ENCODE assay signal across 27 cellular contexts in the genomic region with DNA sequence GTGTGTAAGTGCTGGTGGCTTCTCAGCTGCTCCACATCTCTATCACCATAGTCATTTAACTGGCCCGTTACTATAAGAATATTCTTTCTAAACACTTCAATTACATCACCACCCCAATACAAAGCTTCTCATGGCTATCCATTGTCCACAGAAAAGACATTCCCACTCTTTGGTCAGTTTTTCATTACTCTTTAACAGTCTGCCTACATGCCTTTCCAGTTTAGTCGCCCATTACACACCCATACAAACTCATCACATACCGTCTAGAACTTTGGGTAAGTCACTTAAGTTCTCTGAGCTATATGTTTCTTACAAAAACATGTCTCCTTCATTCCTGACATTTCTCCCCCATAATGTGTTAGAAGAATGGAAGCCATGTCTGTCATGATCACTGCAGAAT.
DNase-seq lines count a peak whose midpoint lies in the region; ATAC-seq and TF ChIP-seq lines count a peak whose summit lies in the region.
"Had no signal": no experiment of that assay in that cellular context is flagged by ENCODE, and none has a peak within 500 bp of the region (broad histone marks: within the 10 kb centered on the region; RNA-seq: fewer than 3 reads in every experiment).

No MANE protein-coding gene starts in this region.

- no peak overlapping the region for H2AK9ac ChIP-seq in IMR-90 (replicated peaks; ENCODE audit: low read depth, low read length, poor library complexity)

- no peaks in the 10 kb centered on the region for H3K27me3 ChIP-seq in IMR-90 (ENCODE audit: control insufficient read depth, insufficient read depth, low read length)
- H3K27me3 ChIP-seq: ascending aorta, gastrocnemius medialis, left lung, spleen had no signal

- H3K9me1 ChIP-seq in IMR-90 (ENCODE audit: insufficient read depth, low read length), result peaks cover 9% of the 10 kb centered on the region

- POLR2A ChIA-PET in IMR-90 (lab: Charles Lee; ENCODE audit: unreplicated experiment), result no interaction called here

- no peaks in the 10 kb centered on the region for H3K36me3 ChIP-seq in IMR-90 (ENCODE audit: control insufficient read depth, insufficient read depth, low read length)
- H3K36me3 ChIP-seq: ascending aorta, gastrocnemius medialis, thoracic aorta had no signal

- peak overlapping the region; percentile 54 for H2BK5ac ChIP-seq in IMR-90 (ENCODE audit: low read depth, low read length, poor library complexity, severe bottlenecking)

- DNase-seq in EH (ENCODE audit: low read depth) (peak; percentile 77), IMR-90 (peak; percentile 60), epithelial cell of prostate (ENCODE audit: low read depth, low spot score) (no peak), renal cortical epithelial cell (ENCODE audit: low read depth) (peak; percentile 68), NCI-H748 treated with DMSO at 0.1 percent for 48 hours (lab: John Stamatoyannopoulos, UW) (no peak), KBM-7 (no peak), NOMO-1 treated with dmso at 0.1 percent for 144 hours (lab: John Stamatoyannopoulos, UW; ENCODE audit: unreplicated experiment) (no peak)
- DNase-seq: activated CD8-positive, alpha-beta memory T cell treated with anti-CD3 and anti-CD28 coated beads for 24 hours; CD8-positive, alpha-beta memory T cell; gastrocnemius medialis; GOT3; hippocampal formation; immature natural killer cell; left lung; naive thymus-derived CD4-positive, alpha-beta T cell; NCI-H1436 treated with DMSO at 0.1 percent for 48 hours; NCI-H510A; nucleus accumbens; PC-9; retina; SHP77 treated with DMSO at 0.1 percent for 48 hours; spleen; stimulated activated CD4-positive, alpha-beta T cell treated with anti-CD3 and anti-CD28 coated beads, Interleukin-4, amount 100 ng/mL, for 1 hour; stimulated activated naive B cell treated with anti-CD40 and anti-IgM and Interleukin-4, amounts not matched to agents 10 μg/mL and 1 μg/mL and 100 μg/mL, for 72 hours had no signal

- intact Hi-C loops in IMR-90 (cut with micrococcal nuclease), result loop anchor here (10.0 kb wide), 1 partner anchor 55 kb away; no protein-coding TSS in a partner anchor

- no peak for TF ChIP-seq RAD21 in IMR-90 (IDR thresholded peaks at IDR 0.05; ENCODE audit: low read length)

- no peaks in the 10 kb centered on the region for H4K20me1 ChIP-seq in IMR-90 (ENCODE audit: insufficient read depth, low read length)

- H2BK15ac ChIP-seq in IMR-90 (ENCODE audit: low read depth, low read length), result peak overlapping the region; percentile 69; the same call in 1 of the 3 replicates

- H3K27ac ChIP-seq in IMR-90 (ENCODE audit: insufficient read depth, low read length), result no peak overlapping the region
- H3K27ac ChIP-seq in epithelial cell of prostate, result peak overlapping the region; percentile 68
- H3K27ac ChIP-seq: ascending aorta, gastrocnemius medialis, left lung, PC-9, spleen, thoracic aorta had no signal

- no peak overlapping the region for H3K4me2 ChIP-seq in IMR-90 (ENCODE audit: low read depth, low read length)
- H3K4me2 ChIP-seq: PC-9 had no signal

- no peak overlapping the region for H3K9ac ChIP-seq in IMR-90 (ENCODE audit: low read depth, low read length)

- no peak overlapping the region for H3K56ac ChIP-seq in IMR-90 (ENCODE audit: extremely low read depth, insufficient read depth, low read length)

- CTCF ChIA-PET in IMR-90 (lab: Yijun Ruan, JAX), result interaction anchor here (2.1 kb wide), 1 partner anchor 201 kb away, joined by 10 read pairs; no protein-coding TSS in a partner anchor

- peak overlapping the region; percentile 41; the same call in 1 of the 2 replicates for H3K4ac ChIP-seq in IMR-90 (ENCODE audit: low read depth, low read length)

- no peak overlapping the region for H4K91ac ChIP-seq in IMR-90 (ENCODE audit: insufficient read depth, low read depth, low read length)

- H4K5ac ChIP-seq in IMR-90 (ENCODE audit: low read depth, low read length), result no peak overlapping the region; the same call in 1 of the 2 replicates

- H2AFZ ChIP-seq in IMR-90 (replicated peaks; ENCODE audit: low read length, poor library complexity), result no peak overlapping the region
- H2AFZ ChIP-seq: PC-9 had no signal

- dilution Hi-C loops in IMR-90 (cut with HindIII; ENCODE audit: low sequenced_read_pairs, unreplicated experiment), result no loop called here

- TF ChIP-seq CTCF in IMR-90 (conservative IDR thresholded peaks at IDR 0.05; ENCODE audit: low read depth, low read length), result no peak

- H3K4me3 ChIP-seq in IMR-90 (ENCODE audit: insufficient read depth, low read depth, low read length), result no peak overlapping the region
- H3K4me3 ChIP-seq: ascending aorta, gastrocnemius medialis, left lung, PC-9, spleen, thoracic aorta had no signal

- H4K8ac ChIP-seq in IMR-90 (ENCODE audit: low read depth in 2 of 2, low read length in 2 of 2), result peak overlapping the region in 1 of 2 experiments; percentile 23; a peak in 1 of 4 replicates

- BruUV-seq in IMR-90 (replicated peaks; lab: Mats Ljungman, UMichigan), result no TSS peak

- peaks cover 2 to 3% of the 10 kb centered on the region in 2 experiments; a peak in 2 of 4 replicates for H3K79me1 ChIP-seq in IMR-90 (ENCODE audit: low read depth in 1 of 2, low read length in 2 of 2)

- TF ChIP-seq POLR2A in IMR-90 (IDR thresholded peaks at IDR 0.05; ENCODE audit: low read depth, low read length), result no peak

- H3K4me1 ChIP-seq in IMR-90 (ENCODE audit: control insufficient read depth, insufficient read depth, low read length), result peaks cover 15% of the 10 kb centered on the region

- H2BK20ac ChIP-seq in IMR-90 (ENCODE audit: low read depth, low read length), result peak overlapping the region; percentile 61; the same call in 1 of the 2 replicates

- H3K9me3 ChIP-seq in IMR-90 (ENCODE audit: control insufficient read depth, insufficient read depth, low read length), result no peaks in the 10 kb centered on the region
- H3K9me3 ChIP-seq: ascending aorta, gastrocnemius medialis, left lung, spleen, thoracic aorta had no signal

- ATAC-seq in IMR-90 (ENCODE audit: low read depth), result no peak
- ATAC-seq: activated CD4-positive, CD25-positive, alpha-beta regulatory T cell treated with anti-CD3 and anti-CD28 coated beads, Interleukin-2, amount 50 U/mL, for 24 hours; gastrocnemius medialis; left lung; naive thymus-derived CD4-positive, alpha-beta T cell; stimulated activated naive B cell treated with anti-CD40 and anti-IgM and Interleukin-4, amounts not matched to agents 10 μg/mL and 1 μg/mL and 100 μg/mL, for 72 hours had no signal

- WGBS in IMR-90 (ENCODE audit: extremely low coverage in 2 of 2, insufficient read length in 1 of 2), 2 experiments, result 83% methylated on average over 1 of the region's 3 CpGs; no CpG with 5 or more reads in 1 of the 2 experiments

- H3K14ac ChIP-seq in IMR-90 (replicated peaks; ENCODE audit: low read depth, low read length), result peak overlapping the region; percentile 22; the same call in 1 of the 2 replicates

- H2BK120ac ChIP-seq in IMR-90 (ENCODE audit: low read depth, low read length), result peak overlapping the region; percentile 49; the same call in 1 of the 2 replicates

- in situ Hi-C loops in IMR-90 (cut with MboI; ENCODE audit: low sequenced_read_pairs) (no loop called here), KBM-7 (cut with MboI; ENCODE audit: low pct_unique_long_range_greater_than_20kb, low sequenced_read_pairs) (no loop called here)

- peak overlapping the region; percentile 16; the same call in 1 of the 2 replicates for H3K23ac ChIP-seq in IMR-90 (ENCODE audit: low read depth, low read length)

- H2AK5ac ChIP-seq in IMR-90 (ENCODE audit: low read depth, low read length), result 0 out of 2 replicates have a peak overlapping the region, but pooled peaks have one; percentile 36

- H3K18ac ChIP-seq in IMR-90 (ENCODE audit: low read depth, low read length), result peak overlapping the region; percentile 13; the same call in 1 of the 2 replicates

TF ChIP-seq in IMR-90, 13 proteins besides CTCF, POLR2A, EP300 and RAD21:
- TF ChIP-seq NFE2L2 (IDR thresholded peaks at IDR 0.05; ENCODE audit: low read depth, low read length), result no peak
- TF ChIP-seq, protein P1, sequence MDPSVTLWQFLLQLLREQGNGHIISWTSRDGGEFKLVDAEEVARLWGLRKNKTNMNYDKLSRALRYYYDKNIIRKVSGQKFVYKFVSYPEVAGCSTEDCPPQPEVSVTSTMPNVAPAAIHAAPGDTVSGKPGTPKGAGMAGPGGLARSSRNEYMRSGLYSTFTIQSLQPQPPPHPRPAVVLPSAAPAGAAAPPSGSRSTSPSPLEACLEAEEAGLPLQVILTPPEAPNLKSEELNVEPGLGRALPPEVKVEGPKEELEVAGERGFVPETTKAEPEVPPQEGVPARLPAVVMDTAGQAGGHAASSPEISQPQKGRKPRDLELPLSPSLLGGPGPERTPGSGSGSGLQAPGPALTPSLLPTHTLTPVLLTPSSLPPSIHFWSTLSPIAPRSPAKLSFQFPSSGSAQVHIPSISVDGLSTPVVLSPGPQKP (IDR thresholded peaks at IDR 0.05; ENCODE audit: borderline replicate concordance, low read depth, low read length), result no peak
- no peak for TF ChIP-seq BHLHE40 (IDR thresholded peaks at IDR 0.05; ENCODE audit: low read depth, low read length)
- no peak for TF ChIP-seq RFX5 (IDR thresholded peaks at IDR 0.05; ENCODE audit: low read depth, low read length)
- no peak for TF ChIP-seq CEBPB (IDR thresholded peaks at IDR 0.05; ENCODE audit: low read depth, low read length)
- TF ChIP-seq, protein P2, sequence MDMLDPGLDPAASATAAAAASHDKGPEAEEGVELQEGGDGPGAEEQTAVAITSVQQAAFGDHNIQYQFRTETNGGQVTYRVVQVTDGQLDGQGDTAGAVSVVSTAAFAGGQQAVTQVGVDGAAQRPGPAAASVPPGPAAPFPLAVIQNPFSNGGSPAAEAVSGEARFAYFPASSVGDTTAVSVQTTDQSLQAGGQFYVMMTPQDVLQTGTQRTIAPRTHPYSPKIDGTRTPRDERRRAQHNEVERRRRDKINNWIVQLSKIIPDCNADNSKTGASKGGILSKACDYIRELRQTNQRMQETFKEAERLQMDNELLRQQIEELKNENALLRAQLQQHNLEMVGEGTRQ (IDR thresholded peaks at IDR 0.05; ENCODE audit: low read depth, low read length), result no peak
- TF ChIP-seq MAZ (IDR thresholded peaks at IDR 0.05; ENCODE audit: borderline replicate concordance, low read depth, low read length), result no peak

Comparison
In these comparisons a context has a peak if more than half of its experiments do, and no peak if none do; other contexts are left out.
1. DNase-seq: peak in EH (single experiment), IMR-90 (single experiment) and renal cortical epithelial cell (single experiment); none in epithelial cell of prostate (single experiment), NCI-H748 treated with DMSO at 0.1 percent for 48 hours (single experiment), KBM-7 (single experiment) and NOMO-1 treated with dmso at 0.1 percent for 144 hours (single experiment).